28 cellular contexts compared by ENCODE assay signal in genomic region chr6:93073811-93074210, GRCh38.
"Had no signal": no experiment of that assay in that cellular context is flagged by ENCODE, and none has a peak within 500 bp of the region (broad histone marks: within the 10 kb centered on the region; RNA-seq: fewer than 3 reads in every experiment).

No MANE protein-coding gene starts in this region.

- H3K4me1 ChIP-seq: neural progenitor cell, psoas muscle, spleen, stomach, thyroid gland, tibial nerve, upper lobe of left lung, vagina had no signal

- H3K27ac ChIP-seq: neural progenitor cell, ovary, parathyroid adenoma, psoas muscle, skin epidermis, spleen, stomach, thoracic aorta, thyroid gland, tibial nerve, upper lobe of left lung, vagina had no signal

- H3K27me3 ChIP-seq: neural progenitor cell, ovary, spleen, stomach, thyroid gland, tibial nerve, upper lobe of left lung, vagina had no signal

- H3K4me3 ChIP-seq: neural progenitor cell, ovary, psoas muscle, skin epidermis, smooth muscle cell, spleen, stomach, thoracic aorta, thyroid gland, tibial nerve, upper lobe of left lung, vagina had no signal

- H3K4me2 ChIP-seq: neural progenitor cell, smooth muscle cell had no signal

- H3K9me3 ChIP-seq: ovary, psoas muscle, thoracic aorta, thyroid gland, upper lobe of left lung, vagina had no signal

- DNase-seq: naive thymus-derived CD4-positive, alpha-beta T cell; natural killer cell; occipital lobe; ovary; posterior cingulate gyrus; psoas muscle; right cardiac atrium; spleen; stimulated activated CD4-positive, alpha-beta T cell treated with anti-CD3 and anti-CD28 coated beads, Interleukin-12 subunit alpha, Interleukin-12 subunit beta, amount 100 ng/mL, for 4 hours; stimulated activated CD4-positive, alpha-beta T cell treated with anti-CD3 and anti-CD28 coated beads, Interleukin-1b, Interleukin-23, amount 100 ng/mL, for 48 hours; stimulated activated CD4-positive, alpha-beta T cell treated with anti-CD3 and anti-CD28 coated beads, Interleukin-4, amount 100 ng/mL, for 1 hour; stimulated activated CD4-positive, alpha-beta T cell treated with anti-CD3 and anti-CD28 coated beads, Interleukin-4, amount 100 ng/mL, for 4 hours; stimulated activated CD8-positive, alpha-beta memory T cell treated with anti-CD3 and anti-CD28 coated beads, Interleukin-4, amount 100 ng/mL, for 48 hours; stimulated activated naive CD4-positive, alpha-beta T cell; stomach; thyroid gland; trophoblast cell; upper lobe of left lung had no signal

- H2AFZ ChIP-seq: neural progenitor cell, parathyroid adenoma had no signal

- H3K36me3 ChIP-seq: neural progenitor cell, ovary, spleen, stomach, thoracic aorta, thyroid gland, tibial nerve, upper lobe of left lung, vagina had no signal

- H3K79me2 ChIP-seq: parathyroid adenoma had no signal

- ATAC-seq: naive thymus-derived CD4-positive, alpha-beta T cell; natural killer cell; psoas muscle; right cardiac atrium; sciatic nerve; stimulated activated memory B cell treated with anti-CD40 and anti-IgM and Interleukin-4, amounts not matched to agents 10 μg/mL and 1 μg/mL and 100 μg/mL, for 72 hours had no signal

- FAIRE-seq: urothelium cell line had no signal

- H3K9ac ChIP-seq: neural progenitor cell, parathyroid adenoma had no signal
